14 cellular contexts compared by ENCODE assay signal in the genomic region with DNA sequence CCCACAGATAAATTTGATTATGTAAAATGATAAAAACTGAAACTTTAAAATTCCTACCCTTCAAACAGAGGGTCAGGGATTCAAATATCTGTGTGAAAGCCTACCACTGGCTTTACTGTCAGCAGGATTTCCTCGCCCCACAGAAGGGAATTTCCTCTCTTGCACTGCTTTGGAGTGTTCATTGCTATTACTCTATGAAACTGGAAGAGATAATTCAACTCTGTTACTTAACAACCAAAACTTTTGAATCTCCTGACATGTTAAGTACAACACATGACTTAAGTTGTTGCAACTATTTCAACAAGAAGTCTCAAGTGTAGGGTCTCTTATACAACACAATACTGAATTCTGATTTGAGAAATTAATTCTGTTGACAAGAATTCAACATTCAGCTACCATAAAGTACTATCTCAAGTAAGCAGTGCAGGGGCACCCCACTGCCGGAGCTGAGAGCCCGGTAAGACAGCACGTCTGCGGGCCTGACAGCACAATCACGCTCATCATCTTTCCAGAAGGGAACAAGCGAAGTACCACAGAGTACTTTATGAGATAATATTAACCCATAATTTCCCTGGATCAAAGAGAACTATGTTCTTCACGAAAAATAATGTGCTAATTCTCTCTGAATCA. TPM values are rescaled to one million over a fixed set of nuclear protein-coding genes. Genes with fewer than 3 reads are reported as not detected.
DNase-seq lines count a peak whose midpoint lies in the region; ATAC-seq lines count a peak whose summit lies in the region.
"Had no signal": no experiment of that assay in that cellular context is flagged by ENCODE, and none has a peak within 500 bp of the region (broad histone marks: within the 10 kb centered on the region; RNA-seq: fewer than 3 reads in every experiment).

No MANE protein-coding gene starts in this region.

- no peaks in the 10 kb centered on the region for H3K27me3 Mint-ChIP-seq in activated T-cell treated with anti-CD3 and anti-CD28 coated beads, Interleukin-2, amount 50 U/mL, for 24 hours
- no peaks in the 10 kb centered on the region for H3K27me3 Mint-ChIP-seq in T-helper 17 cell
- H3K27me3 Mint-ChIP-seq: T-cell had no signal

- H3K27ac Mint-ChIP-seq in activated T-cell treated with anti-CD3 and anti-CD28 coated beads, Interleukin-2, amount 50 U/mL, for 24 hours: peak overlapping the region; percentile 41
- H3K27ac Mint-ChIP-seq in T-helper 17 cell: peak overlapping the region; percentile 19
- peak overlapping the region; percentile 68 for H3K27ac Mint-ChIP-seq in stimulated activated effector memory CD8-positive, alpha-beta T cell treated with anti-CD3 and anti-CD28 coated beads, Interleukin-12 subunit alpha, Interleukin-12 subunit beta, amount 100 ng/mL, for 72 hours

- H3K4me1 Mint-ChIP-seq in activated T-cell treated with anti-CD3 and anti-CD28 coated beads, Interleukin-2, amount 50 U/mL, for 24 hours (ENCODE audit: low read depth): peaks cover 46% of the 10 kb centered on the region
- peaks cover 42% of the 10 kb centered on the region for H3K4me1 Mint-ChIP-seq in T-helper 17 cell
- H3K4me1 Mint-ChIP-seq in stimulated activated effector memory CD8-positive, alpha-beta T cell treated with anti-CD3 and anti-CD28 coated beads, Interleukin-12 subunit alpha, Interleukin-12 subunit beta, amount 100 ng/mL, for 72 hours: peaks cover 38% of the 10 kb centered on the region

- ATAC-seq in T-helper 17 cell: no peak
- no peak for ATAC-seq in stimulated activated effector memory CD8-positive, alpha-beta T cell treated with anti-CD3 and anti-CD28 coated beads, Interleukin-12 subunit alpha, Interleukin-12 subunit beta, amount 100 ng/mL, for 72 hours
- ATAC-seq: T-cell had no signal

- H3K4me3 Mint-ChIP-seq in activated T-cell treated with anti-CD3 and anti-CD28 coated beads, Interleukin-2, amount 50 U/mL, for 24 hours: no peak overlapping the region
- no peak overlapping the region for H3K4me3 Mint-ChIP-seq in T-helper 17 cell
- no peak overlapping the region for H3K4me3 Mint-ChIP-seq in stimulated activated effector memory CD8-positive, alpha-beta T cell treated with anti-CD3 and anti-CD28 coated beads, Interleukin-12 subunit alpha, Interleukin-12 subunit beta, amount 100 ng/mL, for 72 hours
- H3K4me3 Mint-ChIP-seq: T-cell had no signal

- no peak for DNase-seq in activated T-cell treated with anti-CD3 and anti-CD28 coated beads, Interleukin-2, amount 50 U/mL, for 24 hours
- no peak for DNase-seq in activated T-cell treated with anti-CD3 and anti-CD28 coated beads for 4 hours
- DNase-seq in T-helper 17 cell: no peak
- DNase-seq in fibroblast of peridontal ligament (ENCODE audit: extremely low read depth): peak; percentile 45
- DNase-seq in stimulated activated effector memory CD8-positive, alpha-beta T cell treated with anti-CD3 and anti-CD28 coated beads, Interleukin-12 subunit alpha, Interleukin-12 subunit beta, amount 100 ng/mL, for 72 hours (ENCODE audit: low spot score in 2 of 2): no peak
- DNase-seq in NCI-H2227 treated with DMSO at 0.1 percent for 48 hours (lab: John Stamatoyannopoulos, UW): no peak
- DNase-seq in DMS79 treated with DMSO at 0.1 percent for 48 hours (lab: John Stamatoyannopoulos, UW): no peak
- no peak for DNase-seq in activated CD4-positive, alpha-beta T cell treated with anti-CD3 and anti-CD28 coated beads, Interleukin-2, amount 50 U/mL, for 1 hour
- DNase-seq: activated CD4-positive, alpha-beta T cell treated with anti-CD3 and anti-CD28 coated beads, Interleukin-2, amount 50 U/mL, for 48 hours; amniotic stem cell; PC-9; retina; T-cell; testis had no signal

- no peaks in the 10 kb centered on the region for H3K9me3 Mint-ChIP-seq in activated T-cell treated with anti-CD3 and anti-CD28 coated beads, Interleukin-2, amount 50 U/mL, for 24 hours
- H3K9me3 Mint-ChIP-seq in stimulated activated effector memory CD8-positive, alpha-beta T cell treated with anti-CD3 and anti-CD28 coated beads, Interleukin-12 subunit alpha, Interleukin-12 subunit beta, amount 100 ng/mL, for 72 hours: peaks cover 3% of the 10 kb centered on the region
- H3K9me3 Mint-ChIP-seq: T-cell had no signal

- peaks cover 69% of the 10 kb centered on the region for H3K36me3 Mint-ChIP-seq in activated T-cell treated with anti-CD3 and anti-CD28 coated beads, Interleukin-2, amount 50 U/mL, for 24 hours (ENCODE audit: low read depth)
- peaks cover 4% of the 10 kb centered on the region for H3K36me3 Mint-ChIP-seq in T-helper 17 cell (ENCODE audit: low read depth)
- peaks cover 49% of the 10 kb centered on the region for H3K36me3 Mint-ChIP-seq in stimulated activated effector memory CD8-positive, alpha-beta T cell treated with anti-CD3 and anti-CD28 coated beads, Interleukin-12 subunit alpha, Interleukin-12 subunit beta, amount 100 ng/mL, for 72 hours

- H3K9me3 ChIP-seq in T-helper 17 cell (ENCODE audit: control insufficient read depth, low read length, poor library complexity, severe bottlenecking): no peaks in the 10 kb centered on the region
- H3K9me3 ChIP-seq: testis had no signal

RNA-seq across cellular contexts. Expression of gene DICER1, which starts 22.9 kb away (rescaled TPM):
- total RNA-seq in T-helper 17 cell: 10 to 100 TPM; 44.0 to 54.9 TPM
